Comparison of ENCODE assay signal across 12 cellular contexts in the genomic region with DNA sequence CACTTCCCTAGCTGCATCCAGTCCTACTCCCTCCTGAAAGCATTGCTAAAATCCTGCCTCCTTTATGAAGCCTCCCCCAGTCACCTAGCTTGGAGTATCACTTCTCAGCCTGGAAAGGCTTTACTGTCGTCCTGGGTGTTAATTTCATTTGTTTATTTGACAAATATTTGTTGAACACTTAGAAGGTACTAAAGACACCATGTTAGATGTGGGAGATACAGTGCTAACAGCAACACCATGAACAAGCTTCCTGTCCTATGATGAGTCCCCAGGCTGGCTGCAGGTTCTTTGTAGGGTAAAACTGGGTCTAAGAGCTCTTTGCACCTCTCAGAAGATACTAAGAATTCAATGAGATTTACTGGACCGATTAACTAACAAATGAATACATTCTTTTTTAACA.
DNase-seq lines count a peak whose midpoint lies in the region; ATAC-seq and TF ChIP-seq lines count a peak whose summit lies in the region.
"Had no signal": no experiment of that assay in that cellular context is flagged by ENCODE, and none has a peak within 500 bp of the region (broad histone marks: within the 10 kb centered on the region; RNA-seq: fewer than 3 reads in every experiment).

No MANE protein-coding gene starts in this region.

- H3K9me3 Mint-ChIP-seq in progenitor cell of endocrine pancreas (ENCODE audit: low read depth), result no peaks in the 10 kb centered on the region

- TF ChIP-seq CTCF in breast epithelium (IDR thresholded peaks at IDR 0.05) (no peak), progenitor cell of endocrine pancreas (IDR thresholded peaks at IDR 0.05; ENCODE audit: unreplicated experiment) (no peak)

- no peaks in the 10 kb centered on the region for H3K36me3 ChIP-seq in breast epithelium
- H3K36me3 ChIP-seq: prostate gland had no signal

- H3K27ac Mint-ChIP-seq in progenitor cell of endocrine pancreas, result peak overlapping the region; percentile 41

- intact Hi-C loops in breast epithelium (cut with DNase I; ENCODE audit: low total_unique reads), result no loop called here

- H3K36me3 Mint-ChIP-seq in progenitor cell of endocrine pancreas (ENCODE audit: insufficient read depth), result no peaks in the 10 kb centered on the region

- peaks cover 34% of the 10 kb centered on the region for H3K27me3 Mint-ChIP-seq in progenitor cell of endocrine pancreas

- TF ChIP-seq POLR2A in breast epithelium (IDR thresholded peaks at IDR 0.05), result no peak

- no peak for DNase-seq in breast epithelium (ENCODE audit: low spot score in 2 of 2)
- no peak for DNase-seq in progenitor cell of endocrine pancreas (ENCODE audit: low spot score, unreplicated experiment)
- DNase-seq in SHP77 (lab: John Stamatoyannopoulos, UW), result no peak
- no peak for DNase-seq in HPDE6-E6E7 (ENCODE audit: extremely low spot score)
- DNase-seq in midbrain (lab: John Stamatoyannopoulos, UW), result no peak
- no peak for DNase-seq in NCI-H345 treated with DMSO at 0.1 percent for 48 hours (lab: John Stamatoyannopoulos, UW; ENCODE audit: unreplicated experiment)
- DNase-seq: activated naive CD4-positive, alpha-beta T cell treated with Interleukin-2 at 50 U/mL for 16 hours; NCI-H1048; substantia nigra had no signal

- H3K4me1 ChIP-seq in breast epithelium, result no peaks in the 10 kb centered on the region
- H3K4me1 ChIP-seq: prostate gland had no signal

- no peaks in the 10 kb centered on the region for H3K27me3 ChIP-seq in breast epithelium

- H3K4me3 ChIP-seq in breast epithelium, result no peak overlapping the region
- H3K4me3 ChIP-seq: prostate gland had no signal

- no peaks in the 10 kb centered on the region for H3K9me3 ChIP-seq in breast epithelium
- H3K9me3 ChIP-seq: prostate gland had no signal

- peaks cover 42% of the 10 kb centered on the region for H3K4me1 Mint-ChIP-seq in progenitor cell of endocrine pancreas (ENCODE audit: low read depth)

- ATAC-seq in GM18870 (IDR thresholded peaks at IDR 0.05; ENCODE audit: unreplicated experiment), result peak; percentile 25
- ATAC-seq in HG03354 (IDR thresholded peaks at IDR 0.05; ENCODE audit: poor library complexity, severe bottlenecking, unreplicated experiment), result peak; percentile 41

- H3K4me3 Mint-ChIP-seq in progenitor cell of endocrine pancreas (ENCODE audit: low read depth), result no peak overlapping the region

- H3K27ac ChIP-seq in breast epithelium, result peak overlapping the region; percentile 66 to 74
